In genomic region chr5:170711300-170711699, GRCh38 we compare ENCODE assay signal across 35 cellular contexts.
"Had no signal": no experiment of that assay in that cellular context is flagged by ENCODE, and none has a peak within 500 bp of the region (broad histone marks: within the 10 kb centered on the region; RNA-seq: fewer than 3 reads in every experiment).

No MANE protein-coding gene starts in this region.

- H3K4me3 ChIP-seq: MG63 had no signal

- DNase-seq: Karpas-422, Kasumi-1, MG63, MM.1S, MV-4-11, NCI-H1048, NCI-H1092, NCI-H1092 treated with DMSO at 0.1 percent for 48 hours, NCI-H1105, NCI-H1105 treated with DMSO at 0.1 percent for 48 hours, NCI-H1417, NCI-H1417 treated with DMSO at 0.1 percent for 48 hours, NCI-H1436, NCI-H1436 treated with DMSO at 0.1 percent for 48 hours, NCI-H146, NCI-H1694, NCI-H1694 treated with DMSO at 0.1 percent for 48 hours, NCI-H187, NCI-H187 treated with DMSO at 0.1 percent for 48 hours, NCI-H1930, NCI-H2029, NCI-H2029 treated with DMSO at 0.1 percent for 48 hours, NCI-H2081, NCI-H2081 treated with DMSO at 0.1 percent for 48 hours, NCI-H2107, NCI-H2171, NCI-H2171 treated with DMSO at 0.1 percent for 48 hours, NCI-H2227 treated with DMSO at 0.1 percent for 48 hours, NCI-H226, NCI-H345, NCI-H446, NCI-H446 treated with DMSO at 0.1 percent for 48 hours, NCI-H510A, NCI-H510A treated with DMSO at 0.1 percent for 48 hours, NCI-H524 had no signal

- H3K36me3 ChIP-seq: MG63 had no signal
